Comparison of ENCODE assay signal across 25 cellular contexts in the genomic region with DNA sequence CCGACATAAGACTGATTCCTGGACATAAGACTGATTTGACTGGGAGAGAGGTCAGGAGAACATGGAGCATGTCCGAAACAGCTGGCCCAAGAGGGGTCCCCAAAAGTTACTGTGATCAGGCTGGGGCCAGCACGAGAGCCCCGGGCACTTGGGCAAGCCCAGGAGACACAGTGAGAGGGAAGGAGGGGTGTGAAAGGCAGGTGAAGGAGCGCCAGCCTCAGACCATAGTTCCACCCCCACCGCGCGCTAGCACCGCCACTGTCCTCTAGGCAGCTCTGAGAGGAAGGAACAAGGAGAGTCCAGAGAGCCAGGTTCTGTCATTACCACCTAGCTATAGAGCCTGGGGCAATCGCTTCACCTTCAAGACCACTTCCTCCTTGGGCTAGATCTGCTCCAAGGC.
A peak's percentile ranks its signal among the peaks of the same experiment; 100 is the strongest.
DNase-seq lines count a peak whose midpoint lies in the region; ATAC-seq and TF ChIP-seq lines count a peak whose summit lies in the region.
"Had no signal": no experiment of that assay in that cellular context is flagged by ENCODE, and none has a peak within 500 bp of the region (broad histone marks: within the 10 kb centered on the region; RNA-seq: fewer than 3 reads in every experiment).

No MANE protein-coding gene starts in this region.

- no peaks in the 10 kb centered on the region for H3K36me3 ChIP-seq in gastroesophageal sphincter
- no peaks in the 10 kb centered on the region for H3K36me3 ChIP-seq in lung (ENCODE audit: control insufficient read depth in 2 of 2, insufficient read depth in 2 of 2, low read length in 2 of 2)
- H3K36me3 ChIP-seq in stomach = no peaks in the 10 kb centered on the region
- H3K36me3 ChIP-seq: ascending aorta, BLaER1, HAP-1 had no signal

- peaks cover 12% of the 10 kb centered on the region for H3K4me1 Mint-ChIP-seq in WTC11
- H3K4me1 Mint-ChIP-seq: activated B cell treated with CpG ODN at 0.5 μM for 24 hours, immature natural killer cell, natural killer cell had no signal

- POLR2A ChIA-PET in WTC11 (lab: Charles Lee) = no interaction called here

- no peak overlapping the region for H3K4me3 ChIP-seq in gastroesophageal sphincter
- H3K4me3 ChIP-seq in lung = no peak overlapping the region
- no peak overlapping the region for H3K4me3 ChIP-seq in stomach
- H3K4me3 ChIP-seq: ascending aorta, BLaER1, HAP-1 had no signal

- H3K27ac Mint-ChIP-seq in WTC11 = no peak overlapping the region
- H3K27ac Mint-ChIP-seq: activated B cell treated with CpG ODN at 0.5 μM for 24 hours; activated CD4-positive, alpha-beta memory T cell treated with anti-CD3 and anti-CD28 coated beads for 36 hours; activated naive CD4-positive, alpha-beta T cell treated with anti-CD3 and anti-CD28 coated beads for 36 hours; activated T-cell treated with anti-CD3 and anti-CD28 coated beads, Interleukin-2, amount 50 U/mL, for 24 hours; immature natural killer cell; natural killer cell had no signal

- H3K4me3 Mint-ChIP-seq in WTC11 = no peak overlapping the region
- H3K4me3 Mint-ChIP-seq: activated B cell treated with CpG ODN at 0.5 μM for 24 hours; activated CD4-positive, alpha-beta memory T cell treated with anti-CD3 and anti-CD28 coated beads for 36 hours; activated naive CD4-positive, alpha-beta T cell treated with anti-CD3 and anti-CD28 coated beads for 36 hours; activated T-cell treated with anti-CD3 and anti-CD28 coated beads, Interleukin-2, amount 50 U/mL, for 24 hours; immature natural killer cell; natural killer cell had no signal

- no peaks in the 10 kb centered on the region; the same call in 1 of the 2 replicates for H3K27me3 Mint-ChIP-seq in WTC11 (ENCODE audit: low read depth)
- H3K27me3 Mint-ChIP-seq: activated B cell treated with CpG ODN at 0.5 μM for 24 hours had no signal

- H3K27me3 ChIP-seq in gastroesophageal sphincter = peaks cover 9% of the 10 kb centered on the region
- no peaks in the 10 kb centered on the region for H3K27me3 ChIP-seq in lung (ENCODE audit: control insufficient read depth, insufficient read depth)
- H3K27me3 ChIP-seq in stomach = no peaks in the 10 kb centered on the region
- H3K27me3 ChIP-seq: ascending aorta, BLaER1 had no signal

- no peak for TF ChIP-seq EP300 in gastroesophageal sphincter (IDR thresholded peaks at IDR 0.05)
- TF ChIP-seq EP300 in stomach (IDR thresholded peaks at IDR 0.05) = no peak

- intact Hi-C loops in stomach (cut with DNase I; ENCODE audit: low total_unique reads) = no loop called here

- WGBS in gastroesophageal sphincter (ENCODE audit: low coverage in 1 of 2), 2 donors = 60 to 100% methylated on average over 1 to 2 of the region's 10 CpGs
- 81 to 84% methylated on average over 10 of the region's 10 CpGs for WGBS in lung, 2 donors
- WGBS in stomach, 5 donors = 87 to 96% (median 89%) methylated on average over 10 of the region's 10 CpGs

- 0 out of 2 replicates have a peak, but pooled peaks cover 7% of the 10 kb centered on the region for H3K36me3 Mint-ChIP-seq in WTC11
- H3K36me3 Mint-ChIP-seq: activated CD4-positive, alpha-beta memory T cell treated with anti-CD3 and anti-CD28 coated beads for 36 hours; immature natural killer cell; natural killer cell had no signal

- H3K4me1 ChIP-seq in gastroesophageal sphincter (peaks cover 0 to 9% (median 3%) of the 10 kb centered on the region in 3 donors), lung (ENCODE audit: control insufficient read depth in 2 of 2, insufficient read depth in 2 of 2, low read length in 2 of 2) (peaks cover 6 to 12% of the 10 kb centered on the region in 2 donors), stomach (peaks cover 0 to 4% (median 0%) of the 10 kb centered on the region in 4 donors)
- H3K4me1 ChIP-seq: ascending aorta, BLaER1, HAP-1 had no signal

- ATAC-seq in WTC11 (peak; percentile 72), gastroesophageal sphincter (no peak), lung (ENCODE audit: insufficient read depth, low FRiP score) (no peak), GM19452 (IDR thresholded peaks at IDR 0.05; ENCODE audit: unreplicated experiment) (no peak)
- ATAC-seq: natural killer cell, Panc1 had no signal

- TF ChIP-seq POLR2A in gastroesophageal sphincter (IDR thresholded peaks at IDR 0.05) = no peak
- no peak for TF ChIP-seq POLR2A in stomach (IDR thresholded peaks at IDR 0.05)

- H3K9me3 Mint-ChIP-seq in WTC11 = peaks cover 15% of the 10 kb centered on the region

- peaks cover 0 to 10% (median 0%) of the 10 kb centered on the region in 3 donors for H3K9me3 ChIP-seq in gastroesophageal sphincter
- peaks cover 0 to 1% of the 10 kb centered on the region in 2 donors for H3K9me3 ChIP-seq in lung (ENCODE audit: control insufficient read depth in 2 of 2, insufficient read depth in 1 of 2, low read length in 1 of 2)
- H3K9me3 ChIP-seq in stomach = peaks cover 0 to 6% (median 0%) of the 10 kb centered on the region in 4 donors
- H3K9me3 ChIP-seq: ascending aorta had no signal

- H3K27ac ChIP-seq in gastroesophageal sphincter = peak overlapping the region in 3 of 4 donors; percentile 50 to 72 (median 57)
- peak overlapping the region; percentile 71 to 86 for H3K27ac ChIP-seq in lung (ENCODE audit: low read depth in 1 of 2, low read length in 1 of 2)
- H3K27ac ChIP-seq in stomach = peak overlapping the region; percentile 36 to 66 (median 44)
- H3K27ac ChIP-seq: BLaER1 had no signal

- TF ChIP-seq CTCF in WTC11 (IDR thresholded peaks at IDR 0.05) (no peak), gastroesophageal sphincter (IDR thresholded peaks at IDR 0.05) (no peak), lung (IDR thresholded peaks at IDR 0.05; ENCODE audit: control extremely low read depth, extremely low read depth) (no peak), stomach (IDR thresholded peaks at IDR 0.05) (no peak)

- DNase-seq in WTC11 (ENCODE audit: low spot score) = no peak
- no peak for DNase-seq in lung (ENCODE audit: low spot score)
- no peak for DNase-seq in stomach
- DNase-seq in HuH-7 (ENCODE audit: low spot score) = no peak
- no peak for DNase-seq in NCI-H774 (lab: John Stamatoyannopoulos, UW)
- DNase-seq in T1000 (lab: John Stamatoyannopoulos, UW) = no peak
- DNase-seq: activated B cell treated with CpG ODN at 0.5 μM for 24 hours; activated CD4-positive, alpha-beta memory T cell treated with anti-CD3 and anti-CD28 coated beads for 36 hours; activated naive CD4-positive, alpha-beta T cell treated with anti-CD3 and anti-CD28 coated beads for 36 hours; activated T-cell treated with anti-CD3 and anti-CD28 coated beads, Interleukin-2, amount 50 U/mL, for 24 hours; cerebellar nuclear complex; effector memory CD4-positive, alpha-beta T cell; immature natural killer cell; natural killer cell; NCI-H1092 treated with DMSO at 0.1 percent for 48 hours; NCI-H2081; NK-92 treated with Interleukin-12 subunit alpha and Interleukin-12 subunit beta, amount 100 ng/mL, for 24 hours; posterior cingulate gyrus; substantia nigra had no signal

- CTCF ChIA-PET in WTC11 (lab: Charles Lee) = interaction anchor here (1.6 to 2.7 kb wide), 4 partner anchors 8 to 692 kb away, joined by 6 to 11 read pairs (median 8); no protein-coding TSS in a partner anchor

TF ChIP-seq in WTC11, 78 proteins besides CTCF, POLR2A, EP300 and RAD21 (continues in another document):
- TF ChIP-seq, protein P1, sequence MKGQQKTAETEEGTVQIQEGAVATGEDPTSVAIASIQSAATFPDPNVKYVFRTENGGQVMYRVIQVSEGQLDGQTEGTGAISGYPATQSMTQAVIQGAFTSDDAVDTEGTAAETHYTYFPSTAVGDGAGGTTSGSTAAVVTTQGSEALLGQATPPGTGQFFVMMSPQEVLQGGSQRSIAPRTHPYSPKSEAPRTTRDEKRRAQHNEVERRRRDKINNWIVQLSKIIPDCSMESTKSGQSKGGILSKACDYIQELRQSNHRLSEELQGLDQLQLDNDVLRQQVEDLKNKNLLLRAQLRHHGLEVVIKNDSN (CRISPR knock-in tag; IDR thresholded peaks at IDR 0.05) = no peak
- TF ChIP-seq, protein P2, sequence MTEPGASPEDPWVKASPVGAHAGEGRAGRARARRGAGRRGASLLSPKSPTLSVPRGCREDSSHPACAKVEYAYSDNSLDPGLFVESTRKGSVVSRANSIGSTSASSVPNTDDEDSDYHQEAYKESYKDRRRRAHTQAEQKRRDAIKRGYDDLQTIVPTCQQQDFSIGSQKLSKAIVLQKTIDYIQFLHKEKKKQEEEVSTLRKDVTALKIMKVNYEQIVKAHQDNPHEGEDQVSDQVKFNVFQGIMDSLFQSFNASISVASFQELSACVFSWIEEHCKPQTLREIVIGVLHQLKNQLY (CRISPR knock-in tag; IDR thresholded peaks at IDR 0.05) = no peak
- no peak for TF ChIP-seq JUN (CRISPR knock-in tag; IDR thresholded peaks at IDR 0.05)
- TF ChIP-seq, protein P3, sequence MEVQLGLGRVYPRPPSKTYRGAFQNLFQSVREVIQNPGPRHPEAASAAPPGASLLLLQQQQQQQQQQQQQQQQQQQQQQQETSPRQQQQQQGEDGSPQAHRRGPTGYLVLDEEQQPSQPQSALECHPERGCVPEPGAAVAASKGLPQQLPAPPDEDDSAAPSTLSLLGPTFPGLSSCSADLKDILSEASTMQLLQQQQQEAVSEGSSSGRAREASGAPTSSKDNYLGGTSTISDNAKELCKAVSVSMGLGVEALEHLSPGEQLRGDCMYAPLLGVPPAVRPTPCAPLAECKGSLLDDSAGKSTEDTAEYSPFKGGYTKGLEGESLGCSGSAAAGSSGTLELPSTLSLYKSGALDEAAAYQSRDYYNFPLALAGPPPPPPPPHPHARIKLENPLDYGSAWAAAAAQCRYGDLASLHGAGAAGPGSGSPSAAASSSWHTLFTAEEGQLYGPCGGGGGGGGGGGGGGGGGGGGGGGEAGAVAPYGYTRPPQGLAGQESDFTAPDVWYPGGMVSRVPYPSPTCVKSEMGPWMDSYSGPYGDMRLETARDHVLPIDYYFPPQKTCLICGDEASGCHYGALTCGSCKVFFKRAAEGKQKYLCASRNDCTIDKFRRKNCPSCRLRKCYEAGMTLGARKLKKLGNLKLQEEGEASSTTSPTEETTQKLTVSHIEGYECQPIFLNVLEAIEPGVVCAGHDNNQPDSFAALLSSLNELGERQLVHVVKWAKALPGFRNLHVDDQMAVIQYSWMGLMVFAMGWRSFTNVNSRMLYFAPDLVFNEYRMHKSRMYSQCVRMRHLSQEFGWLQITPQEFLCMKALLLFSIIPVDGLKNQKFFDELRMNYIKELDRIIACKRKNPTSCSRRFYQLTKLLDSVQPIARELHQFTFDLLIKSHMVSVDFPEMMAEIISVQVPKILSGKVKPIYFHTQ (CRISPR knock-in tag; IDR thresholded peaks at IDR 0.05) = no peak
- TF ChIP-seq SOX15 (CRISPR knock-in tag; IDR thresholded peaks at IDR 0.05) = no peak
